ENCODE assay signal across 3 cellular contexts in genomic region chr3:187036394-187036793, GRCh38.
TF ChIP-seq lines count a peak whose summit lies in the region.

No MANE protein-coding gene starts in this region.

TF ChIP-seq in SK-N-SH treated with all-trans-retinoic acid at 6 μM for 48 hours, 23 proteins besides CTCF, POLR2A, EP300 and RAD21:
- TF ChIP-seq ESRRG (CRISPR knock-in tag; IDR thresholded peaks at IDR 0.05) (no peak), BACH2 (CRISPR knock-in tag; IDR thresholded peaks at IDR 0.05; ENCODE audit: borderline replicate concordance) (no peak), ZNF8 (CRISPR knock-in tag; IDR thresholded peaks at IDR 0.05) (0 out of 2 replicates have a peak, but pooled peaks have one; percentile 33)

TF ChIP-seq in SK-N-SH, 30 proteins besides CTCF, POLR2A, EP300 and RAD21:
- TF ChIP-seq TCF12 (IDR thresholded peaks at IDR 0.05) (no peak), ZBTB33 (IDR thresholded peaks at IDR 0.05; ENCODE audit: borderline replicate concordance, low read depth) (no peak), FOXM1 (IDR thresholded peaks at IDR 0.05; ENCODE audit: low read depth) (no peak), POLR2AphosphoS5 (IDR thresholded peaks at IDR 0.05; ENCODE audit: low read depth, low read length) (no peak), GATA2 (CRISPR knock-in tag; IDR thresholded peaks at IDR 0.05) (no peak), GABPA (IDR thresholded peaks at IDR 0.05; ENCODE audit: low read depth) (no peak), TAF1 (IDR thresholded peaks at IDR 0.05; ENCODE audit: borderline replicate concordance, low read depth, low read length) (no peak), NFIC (IDR thresholded peaks at IDR 0.05; ENCODE audit: borderline replicate concordance) (no peak), MEF2A (IDR thresholded peaks at IDR 0.05; ENCODE audit: borderline replicate concordance, low read depth) (no peak), EZH2phosphoT487 (IDR thresholded peaks at IDR 0.05; ENCODE audit: borderline replicate concordance, low read depth) (no peak), TEAD4 (IDR thresholded peaks at IDR 0.05; ENCODE audit: borderline replicate concordance, insufficient read depth) (no peak)

TF ChIP-seq in H1, 55 proteins besides CTCF, POLR2A, EP300 and RAD21:
- no peak for TF ChIP-seq CBX5 (IDR thresholded peaks at IDR 0.05; ENCODE audit: low read depth, low read length)
- no peak for TF ChIP-seq CTBP2 (IDR thresholded peaks at IDR 0.05; ENCODE audit: borderline replicate concordance, insufficient read depth, insufficient read length, low read length)
- TF ChIP-seq BCL11A (IDR thresholded peaks at IDR 0.05; ENCODE audit: low read depth in 2 of 2, low read length in 2 of 2): no peak
- peak; percentile 62; the same call in 1 of the 2 replicates for TF ChIP-seq KDM1A (IDR thresholded peaks at IDR 0.05; ENCODE audit: borderline replicate concordance, low read length)
- no peak for TF ChIP-seq TCF12 (IDR thresholded peaks at IDR 0.05; ENCODE audit: low read depth, low read length)
- no peak for TF ChIP-seq CHD2 (IDR thresholded peaks at IDR 0.05; ENCODE audit: low read length)
- no peak for TF ChIP-seq KDM4A (IDR thresholded peaks at IDR 0.05; ENCODE audit: low read depth, low read length, severe bottlenecking)
- TF ChIP-seq CBX8 (IDR thresholded peaks at IDR 0.05; ENCODE audit: borderline replicate concordance, low read depth, low read length): no peak
- TF ChIP-seq BACH1 (IDR thresholded peaks at IDR 0.05; ENCODE audit: low read length): no peak
